In the genomic region with DNA sequence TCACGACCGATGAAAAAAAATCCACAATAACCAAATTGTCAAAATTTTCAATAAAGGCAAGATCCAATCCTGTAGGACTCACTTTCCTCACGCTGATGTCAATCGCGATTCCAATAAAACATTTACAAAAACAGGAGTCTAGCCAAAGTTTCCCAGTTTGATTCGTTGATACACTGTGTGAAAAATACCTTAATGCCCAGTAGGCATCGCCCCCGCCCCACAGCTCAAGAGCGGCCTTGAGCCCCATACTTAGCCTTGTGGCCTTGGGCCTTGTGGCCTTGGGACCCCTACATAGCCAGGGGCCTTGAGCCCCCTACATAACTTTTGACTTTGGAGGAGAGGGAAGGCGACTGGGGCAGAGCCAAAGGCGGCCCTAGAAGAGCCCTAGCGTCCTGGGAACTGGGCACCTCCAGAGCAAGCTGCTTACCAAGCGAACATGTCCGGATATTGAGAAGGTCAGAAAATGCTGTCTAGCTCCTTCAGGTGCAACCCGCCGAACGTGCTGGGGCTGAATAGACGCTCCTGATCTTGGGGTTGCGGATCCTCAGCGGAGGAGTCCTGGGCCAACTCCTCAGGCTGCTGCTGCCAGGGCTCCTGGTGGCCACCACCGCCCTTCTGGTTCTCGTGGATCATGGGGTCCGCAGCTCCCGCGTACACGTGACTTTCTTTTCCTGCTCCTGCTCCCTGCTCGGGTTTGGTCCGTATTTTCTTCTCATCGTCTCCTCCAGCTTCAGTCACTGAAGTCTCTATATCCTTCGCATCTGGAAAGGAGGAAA, we compare ENCODE assay signal across 11 cellular contexts.
DNase-seq lines count a peak whose midpoint lies in the region; ATAC-seq and TF ChIP-seq lines count a peak whose summit lies in the region.
"Had no signal": no experiment of that assay in that cellular context is flagged by ENCODE, and none has a peak within 500 bp of the region (broad histone marks: within the 10 kb centered on the region; RNA-seq: fewer than 3 reads in every experiment).

No MANE protein-coding gene starts in this region.

- H3K27me3 ChIP-seq in lower lobe of right lung (ENCODE audit: low read depth) (peaks cover 18% of the 10 kb centered on the region), subcutaneous abdominal adipose tissue (ENCODE audit: control insufficient read depth in 5 of 5, insufficient read depth in 4 of 5, low read length in 5 of 5) (peaks cover 23 to 47% (median 30%) of the 10 kb centered on the region in 5 donors)

- no peak overlapping the region for H3K9ac ChIP-seq in subcutaneous abdominal adipose tissue (ENCODE audit: low read length in 5 of 5)

- H3K4me1 ChIP-seq in lower lobe of right lung = peaks cover 7% of the 10 kb centered on the region
- H3K4me1 ChIP-seq in subcutaneous abdominal adipose tissue (ENCODE audit: control insufficient read depth in 5 of 5, insufficient read depth in 5 of 5, low read length in 5 of 5) = peaks cover 0 to 18% (median 12%) of the 10 kb centered on the region in 5 donors
- no peaks in the 10 kb centered on the region for H3K4me1 ChIP-seq in mucosa of descending colon (ENCODE audit: low read depth)

- H3K4me3 ChIP-seq in lower lobe of right lung (peak overlapping the region; percentile 17), subcutaneous abdominal adipose tissue (ENCODE audit: low read depth in 1 of 5, low read length in 5 of 5) (peak overlapping the region; percentile 41 to 55 (median 44)), mucosa of descending colon (no peak overlapping the region)

- H3K36me3 Mint-ChIP-seq in activated T-cell treated with anti-CD3 and anti-CD28 coated beads, Interleukin-2, amount 50 U/mL, for 72 hours (ENCODE audit: insufficient read depth in 2 of 2) = peaks cover 0 to 2% of the 10 kb centered on the region in 2 donors
- no peaks in the 10 kb centered on the region for H3K36me3 Mint-ChIP-seq in activated naive CD8-positive, alpha-beta T cell treated with anti-CD3 and anti-CD28 coated beads, Interleukin-2, amount 10 ng/mL, durations not matched to agents 7 days and 5 days

- H3K27ac ChIP-seq in lower lobe of right lung (no peak overlapping the region), subcutaneous abdominal adipose tissue (ENCODE audit: low read depth, low read length) (no peak overlapping the region)

- no peaks in the 10 kb centered on the region for H3K9me3 ChIP-seq in lower lobe of right lung
- no peaks in the 10 kb centered on the region for H3K9me3 ChIP-seq in subcutaneous abdominal adipose tissue (ENCODE audit: control insufficient read depth in 5 of 5, low read length in 5 of 5)
- no peaks in the 10 kb centered on the region for H3K9me3 ChIP-seq in mucosa of descending colon

- H3K36me3 ChIP-seq in lower lobe of right lung = no peaks in the 10 kb centered on the region
- H3K36me3 ChIP-seq in subcutaneous abdominal adipose tissue (ENCODE audit: control insufficient read depth in 5 of 5, insufficient read depth in 5 of 5, low read length in 5 of 5) = no peaks in the 10 kb centered on the region
- H3K36me3 ChIP-seq in mucosa of descending colon (ENCODE audit: low read depth) = no peaks in the 10 kb centered on the region

- TF ChIP-seq CTCF in lower lobe of right lung (IDR thresholded peaks at IDR 0.05) = no peak
- TF ChIP-seq CTCF in mucosa of descending colon (IDR thresholded peaks at IDR 0.05) = no peak

- POLR2A ChIA-PET in activated naive CD8-positive, alpha-beta T cell treated with anti-CD3 and anti-CD28 coated beads, Interleukin-2, amount 10 ng/mL, durations not matched to agents 7 days and 5 days (lab: Charles Lee) = no interaction called here

- H3K27ac Mint-ChIP-seq in activated T-cell treated with anti-CD3 and anti-CD28 coated beads, Interleukin-2, amount 50 U/mL, for 72 hours = no peak overlapping the region
- H3K27ac Mint-ChIP-seq in activated naive CD8-positive, alpha-beta T cell treated with anti-CD3 and anti-CD28 coated beads, Interleukin-2, amount 10 ng/mL, durations not matched to agents 7 days and 5 days = peak overlapping the region; percentile 71

- no peaks in the 10 kb centered on the region for H3K9me3 Mint-ChIP-seq in activated T-cell treated with anti-CD3 and anti-CD28 coated beads, Interleukin-2, amount 50 U/mL, for 72 hours
- H3K9me3 Mint-ChIP-seq in activated naive CD8-positive, alpha-beta T cell treated with anti-CD3 and anti-CD28 coated beads, Interleukin-2, amount 10 ng/mL, durations not matched to agents 7 days and 5 days = no peaks in the 10 kb centered on the region

- H3K27me3 Mint-ChIP-seq in activated T-cell treated with anti-CD3 and anti-CD28 coated beads, Interleukin-2, amount 50 U/mL, for 72 hours (ENCODE audit: low read depth) = peaks cover 76% of the 10 kb centered on the region
- peaks cover 70% of the 10 kb centered on the region for H3K27me3 Mint-ChIP-seq in activated naive CD8-positive, alpha-beta T cell treated with anti-CD3 and anti-CD28 coated beads, Interleukin-2, amount 10 ng/mL, durations not matched to agents 7 days and 5 days

- peak overlapping the region; percentile 83 to 85 for H3K4me3 Mint-ChIP-seq in activated T-cell treated with anti-CD3 and anti-CD28 coated beads, Interleukin-2, amount 50 U/mL, for 72 hours
- H3K4me3 Mint-ChIP-seq in activated naive CD8-positive, alpha-beta T cell treated with anti-CD3 and anti-CD28 coated beads, Interleukin-2, amount 10 ng/mL, durations not matched to agents 7 days and 5 days = peak overlapping the region; percentile 81

- DNase-seq in activated T-cell treated with anti-CD3 and anti-CD28 coated beads, Interleukin-2, amount 50 U/mL, for 72 hours = no peak
- DNase-seq in activated T-cell treated with anti-CD3 and anti-CD28 coated beads, Interleukin-2, amount 50 U/mL, for 1 hour = no peak
- DNase-seq in activated naive CD8-positive, alpha-beta T cell treated with anti-CD3 and anti-CD28 coated beads, Interleukin-2, amount 10 ng/mL, durations not matched to agents 7 days and 5 days = no peak
- no peak for DNase-seq in lower lobe of right lung
- DNase-seq in SHP77 treated with DMSO at 0.1 percent for 48 hours (lab: John Stamatoyannopoulos, UW) = no peak
- DNase-seq in mucosa of descending colon = no peak
- DNase-seq in SIG-M5 treated with dmso at 0.1 percent for 504 hours (lab: John Stamatoyannopoulos, UW; ENCODE audit: unreplicated experiment) = no peak
- DNase-seq: activated naive CD4-positive, alpha-beta T cell treated with anti-CD3 and anti-CD28 coated beads, Interleukin-2, amount 50 U/mL, for 16 hours; GDM1; HCEC 1CT had no signal

- intact Hi-C loops in lower lobe of right lung (cut with DNase I) = no loop called here
- intact Hi-C loops in mucosa of descending colon (cut with DNase I, micrococcal nuclease) = no loop called here

- no peak for ATAC-seq in activated T-cell treated with anti-CD3 and anti-CD28 coated beads, Interleukin-2, amount 50 U/mL, for 72 hours (replicated peaks in 1 of 2)
- no peak for ATAC-seq in activated naive CD8-positive, alpha-beta T cell treated with anti-CD3 and anti-CD28 coated beads, Interleukin-2, amount 10 ng/mL, durations not matched to agents 7 days and 5 days (ENCODE audit: low read depth)
- peak in 1 of 2 donors; percentile 22 for ATAC-seq in lower lobe of right lung
- ATAC-seq in mucosa of descending colon = no peak

- peaks cover 16% of the 10 kb centered on the region for H3K4me1 Mint-ChIP-seq in activated T-cell treated with anti-CD3 and anti-CD28 coated beads, Interleukin-2, amount 50 U/mL, for 72 hours (ENCODE audit: low read depth)
- peaks cover 10% of the 10 kb centered on the region for H3K4me1 Mint-ChIP-seq in activated naive CD8-positive, alpha-beta T cell treated with anti-CD3 and anti-CD28 coated beads, Interleukin-2, amount 10 ng/mL, durations not matched to agents 7 days and 5 days
